In the genomic region with DNA sequence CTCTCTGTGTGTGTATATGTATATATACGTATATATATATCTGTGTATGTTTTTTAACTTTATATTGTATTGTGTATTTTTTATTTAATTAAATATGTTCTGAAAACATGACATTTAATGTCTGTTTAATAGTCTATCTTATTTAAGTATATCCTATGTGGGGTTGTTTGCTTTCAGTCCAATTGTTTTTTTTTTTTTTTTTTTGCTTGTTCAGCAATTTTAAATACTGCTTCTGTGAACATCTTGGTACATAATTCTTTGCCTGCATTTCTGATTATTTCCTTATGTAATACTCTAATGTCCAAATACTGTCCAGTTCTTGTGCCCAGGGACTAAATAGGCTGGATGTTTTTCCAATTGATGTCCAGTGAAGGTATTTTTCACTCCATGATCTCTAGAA, we compare ENCODE assay signal across 20 cellular contexts.
"Had no signal": no experiment of that assay in that cellular context is flagged by ENCODE, and none has a peak within 500 bp of the region (broad histone marks: within the 10 kb centered on the region; RNA-seq: fewer than 3 reads in every experiment).

No MANE protein-coding gene starts in this region.

- H3K27ac ChIP-seq: HL-60, KMS-11, RWPE1 had no signal

- H3K9ac ChIP-seq: KMS-11, SK-N-SH had no signal

- H3K9me3 ChIP-seq: SK-N-SH had no signal

- DNase-seq: Kasumi-1, MM.1S, NCI-H1092 treated with DMSO at 0.1 percent for 48 hours, NCI-H1436, NCI-H187, NCI-H2029, NCI-H2081 treated with DMSO at 0.1 percent for 48 hours, NCI-H2171, NCI-H226, NCI-H446, NCI-H510A, NCI-H524 treated with DMSO at 0.1 percent for 48 hours, NCI-H69, NCI-H774, SHP77, SK-N-SH had no signal

- FAIRE-seq: HTR-8/SVneo had no signal

- H3K4me2 ChIP-seq: KMS-11, SK-N-SH had no signal
